Comparison of ENCODE assay signal across 14 cellular contexts in genomic region chr6:163709255-163709654, GRCh38.
"Had no signal": no experiment of that assay in that cellular context is flagged by ENCODE, and none has a peak within 500 bp of the region (broad histone marks: within the 10 kb centered on the region; RNA-seq: fewer than 3 reads in every experiment).

No MANE protein-coding gene starts in this region.

- H3K27ac ChIP-seq: epithelial cell of prostate, neural progenitor cell, ovary had no signal

- H3K4me3 ChIP-seq: neural progenitor cell, ovary, tibial artery had no signal

- H3K9me3 Mint-ChIP-seq: activated naive CD8-positive, alpha-beta T cell treated with anti-CD3 and anti-CD28 coated beads, Interleukin-2, amount 10 ng/mL, durations not matched to agents 7 days and 5 days; activated T-helper 1 cell treated with anti-CD3 and anti-CD28 coated beads, Interleukin-12 subunit alpha, Interleukin-12 subunit beta, Interleukin-2, Interleukin-4 antibody, amounts not matched to agents 30 ng/mL and 10 ng/mL and 1 ng/mL, durations not matched to agents 14 hours and 24 hours and 36 hours; effector memory CD8-positive, alpha-beta T cell; stimulated activated memory B cell treated with anti-CD40 and anti-IgM and Interleukin-4, amounts not matched to agents 10 μg/mL and 1 μg/mL and 100 μg/mL, for 72 hours had no signal

- H3K27me3 ChIP-seq: neural progenitor cell, ovary, tibial artery had no signal

- H3K27ac Mint-ChIP-seq: activated naive CD8-positive, alpha-beta T cell treated with anti-CD3 and anti-CD28 coated beads, Interleukin-2, amount 10 ng/mL, durations not matched to agents 7 days and 5 days; activated T-helper 1 cell treated with anti-CD3 and anti-CD28 coated beads, Interleukin-12 subunit alpha, Interleukin-12 subunit beta, Interleukin-2, Interleukin-4 antibody, amounts not matched to agents 30 ng/mL and 10 ng/mL and 1 ng/mL, durations not matched to agents 14 hours and 24 hours and 36 hours; brain; effector memory CD8-positive, alpha-beta T cell; neural progenitor cell had no signal

- ATAC-seq: effector memory CD8-positive, alpha-beta T cell; stimulated activated memory B cell treated with anti-CD40 and anti-IgM and Interleukin-4, amounts not matched to agents 10 μg/mL and 1 μg/mL and 100 μg/mL, for 72 hours had no signal

- H3K36me3 ChIP-seq: neural progenitor cell, ovary, tibial artery had no signal

- H3K9ac ChIP-seq: neural progenitor cell, SK-N-SH had no signal

- H3K4me1 ChIP-seq: neural progenitor cell had no signal

- H3K9me3 ChIP-seq: ovary, SK-N-SH, tibial artery had no signal

- H3K4me3 Mint-ChIP-seq: activated naive CD8-positive, alpha-beta T cell treated with anti-CD3 and anti-CD28 coated beads, Interleukin-2, amount 10 ng/mL, durations not matched to agents 7 days and 5 days; activated T-helper 1 cell treated with anti-CD3 and anti-CD28 coated beads, Interleukin-12 subunit alpha, Interleukin-12 subunit beta, Interleukin-2, Interleukin-4 antibody, amounts not matched to agents 30 ng/mL and 10 ng/mL and 1 ng/mL, durations not matched to agents 14 hours and 24 hours and 36 hours; brain; effector memory CD8-positive, alpha-beta T cell; neural progenitor cell; stimulated activated memory B cell treated with anti-CD40 and anti-IgM and Interleukin-4, amounts not matched to agents 10 μg/mL and 1 μg/mL and 100 μg/mL, for 72 hours had no signal

- H3K36me3 Mint-ChIP-seq: activated naive CD8-positive, alpha-beta T cell treated with anti-CD3 and anti-CD28 coated beads, Interleukin-2, amount 10 ng/mL, durations not matched to agents 7 days and 5 days; brain; neural progenitor cell; stimulated activated memory B cell treated with anti-CD40 and anti-IgM and Interleukin-4, amounts not matched to agents 10 μg/mL and 1 μg/mL and 100 μg/mL, for 72 hours had no signal

- H3K27me3 Mint-ChIP-seq: brain; stimulated activated memory B cell treated with anti-CD40 and anti-IgM and Interleukin-4, amounts not matched to agents 10 μg/mL and 1 μg/mL and 100 μg/mL, for 72 hours had no signal

- DNase-seq: activated CD4-positive, CD25-positive, alpha-beta regulatory T cell treated with anti-CD3 and anti-CD28 coated beads, Interleukin-2, amount 50 U/mL, for 72 hours; activated naive CD8-positive, alpha-beta T cell treated with anti-CD3 and anti-CD28 coated beads, Interleukin-2, amount 10 ng/mL, durations not matched to agents 7 days and 5 days; effector memory CD8-positive, alpha-beta T cell; midbrain; ovary; SK-N-SH; T-helper 1 cell; T1000; tibial artery had no signal
